1 cellular context compared by ENCODE assay signal in the genomic region with DNA sequence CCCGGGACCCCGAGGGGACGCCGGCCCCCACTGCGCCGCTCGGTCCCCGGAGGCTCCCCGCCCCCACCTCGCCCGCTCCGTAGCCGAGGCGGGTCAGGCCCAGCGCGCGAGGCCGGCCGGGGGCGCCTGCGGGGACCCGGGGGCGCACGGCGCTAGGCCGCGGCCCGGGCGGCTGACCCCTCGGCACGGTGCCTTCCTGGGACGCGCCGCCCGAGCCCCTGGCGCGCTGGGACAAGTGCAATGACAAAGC.
TF ChIP-seq lines count a peak whose summit lies in the region.

No MANE protein-coding gene starts in this region.

TF ChIP-seq in K562, 482 proteins besides CTCF, POLR2A, EP300 and RAD21 (continued from another document and continues in another):
- TF ChIP-seq, protein P1, sequence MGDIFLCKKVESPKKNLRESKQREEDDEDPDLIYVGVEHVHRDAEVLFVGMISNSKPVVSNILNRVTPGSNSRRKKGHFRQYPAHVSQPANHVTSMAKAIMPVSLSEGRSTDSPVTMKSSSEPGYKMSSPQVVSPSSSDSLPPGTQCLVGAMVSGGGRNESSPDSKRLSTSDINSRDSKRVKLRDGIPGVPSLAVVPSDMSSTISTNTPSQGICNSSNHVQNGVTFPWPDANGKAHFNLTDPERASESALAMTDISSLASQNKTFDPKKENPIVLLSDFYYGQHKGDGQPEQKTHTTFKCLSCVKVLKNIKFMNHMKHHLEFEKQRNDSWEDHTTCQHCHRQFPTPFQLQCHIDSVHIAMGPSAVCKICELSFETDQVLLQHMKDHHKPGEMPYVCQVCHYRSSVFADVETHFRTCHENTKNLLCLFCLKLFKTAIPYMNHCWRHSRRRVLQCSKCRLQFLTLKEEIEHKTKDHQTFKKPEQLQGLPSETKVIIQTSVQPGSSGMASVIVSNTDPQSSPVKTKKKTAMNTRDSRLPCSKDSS (IDR thresholded peaks at IDR 0.05; ENCODE audit: low read depth, partially characterized antibody), result no peak
- no peak for TF ChIP-seq MCM7 (IDR thresholded peaks at IDR 0.05)
- TF ChIP-seq, protein P2, sequence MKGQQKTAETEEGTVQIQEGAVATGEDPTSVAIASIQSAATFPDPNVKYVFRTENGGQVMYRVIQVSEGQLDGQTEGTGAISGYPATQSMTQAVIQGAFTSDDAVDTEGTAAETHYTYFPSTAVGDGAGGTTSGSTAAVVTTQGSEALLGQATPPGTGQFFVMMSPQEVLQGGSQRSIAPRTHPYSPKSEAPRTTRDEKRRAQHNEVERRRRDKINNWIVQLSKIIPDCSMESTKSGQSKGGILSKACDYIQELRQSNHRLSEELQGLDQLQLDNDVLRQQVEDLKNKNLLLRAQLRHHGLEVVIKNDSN (CRISPR knock-in tag; IDR thresholded peaks at IDR 0.05), result no peak
- TF ChIP-seq NR1H2 (CRISPR knock-in tag; IDR thresholded peaks at IDR 0.05), result no peak
- no peak for TF ChIP-seq BCL6 (CRISPR knock-in tag; IDR thresholded peaks at IDR 0.05)
- TF ChIP-seq, protein P3, sequence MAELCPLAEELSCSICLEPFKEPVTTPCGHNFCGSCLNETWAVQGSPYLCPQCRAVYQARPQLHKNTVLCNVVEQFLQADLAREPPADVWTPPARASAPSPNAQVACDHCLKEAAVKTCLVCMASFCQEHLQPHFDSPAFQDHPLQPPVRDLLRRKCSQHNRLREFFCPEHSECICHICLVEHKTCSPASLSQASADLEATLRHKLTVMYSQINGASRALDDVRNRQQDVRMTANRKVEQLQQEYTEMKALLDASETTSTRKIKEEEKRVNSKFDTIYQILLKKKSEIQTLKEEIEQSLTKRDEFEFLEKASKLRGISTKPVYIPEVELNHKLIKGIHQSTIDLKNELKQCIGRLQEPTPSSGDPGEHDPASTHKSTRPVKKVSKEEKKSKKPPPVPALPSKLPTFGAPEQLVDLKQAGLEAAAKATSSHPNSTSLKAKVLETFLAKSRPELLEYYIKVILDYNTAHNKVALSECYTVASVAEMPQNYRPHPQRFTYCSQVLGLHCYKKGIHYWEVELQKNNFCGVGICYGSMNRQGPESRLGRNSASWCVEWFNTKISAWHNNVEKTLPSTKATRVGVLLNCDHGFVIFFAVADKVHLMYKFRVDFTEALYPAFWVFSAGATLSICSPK (IDR thresholded peaks at IDR 0.05; ENCODE audit: borderline replicate concordance), result no peak
- no peak for TF ChIP-seq FOXK2 (conservative IDR thresholded peaks at IDR 0.05 in 1 of 2, IDR thresholded peaks at IDR 0.05 in 1 of 2; ENCODE audit: low read depth in 2 of 2)
- TF ChIP-seq, protein P4, sequence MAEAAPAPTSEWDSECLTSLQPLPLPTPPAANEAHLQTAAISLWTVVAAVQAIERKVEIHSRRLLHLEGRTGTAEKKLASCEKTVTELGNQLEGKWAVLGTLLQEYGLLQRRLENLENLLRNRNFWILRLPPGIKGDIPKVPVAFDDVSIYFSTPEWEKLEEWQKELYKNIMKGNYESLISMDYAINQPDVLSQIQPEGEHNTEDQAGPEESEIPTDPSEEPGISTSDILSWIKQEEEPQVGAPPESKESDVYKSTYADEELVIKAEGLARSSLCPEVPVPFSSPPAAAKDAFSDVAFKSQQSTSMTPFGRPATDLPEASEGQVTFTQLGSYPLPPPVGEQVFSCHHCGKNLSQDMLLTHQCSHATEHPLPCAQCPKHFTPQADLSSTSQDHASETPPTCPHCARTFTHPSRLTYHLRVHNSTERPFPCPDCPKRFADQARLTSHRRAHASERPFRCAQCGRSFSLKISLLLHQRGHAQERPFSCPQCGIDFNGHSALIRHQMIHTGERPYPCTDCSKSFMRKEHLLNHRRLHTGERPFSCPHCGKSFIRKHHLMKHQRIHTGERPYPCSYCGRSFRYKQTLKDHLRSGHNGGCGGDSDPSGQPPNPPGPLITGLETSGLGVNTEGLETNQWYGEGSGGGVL (CRISPR knock-in tag; IDR thresholded peaks at IDR 0.05), result no peak
- TF ChIP-seq HNRNPLL (IDR thresholded peaks at IDR 0.05; ENCODE audit: low read depth, low read length, poor library complexity, severe bottlenecking), result no peak
- no peak for TF ChIP-seq RBM25 (IDR thresholded peaks at IDR 0.05; ENCODE audit: low read depth, low read length, severe bottlenecking)
- TF ChIP-seq, protein P5, sequence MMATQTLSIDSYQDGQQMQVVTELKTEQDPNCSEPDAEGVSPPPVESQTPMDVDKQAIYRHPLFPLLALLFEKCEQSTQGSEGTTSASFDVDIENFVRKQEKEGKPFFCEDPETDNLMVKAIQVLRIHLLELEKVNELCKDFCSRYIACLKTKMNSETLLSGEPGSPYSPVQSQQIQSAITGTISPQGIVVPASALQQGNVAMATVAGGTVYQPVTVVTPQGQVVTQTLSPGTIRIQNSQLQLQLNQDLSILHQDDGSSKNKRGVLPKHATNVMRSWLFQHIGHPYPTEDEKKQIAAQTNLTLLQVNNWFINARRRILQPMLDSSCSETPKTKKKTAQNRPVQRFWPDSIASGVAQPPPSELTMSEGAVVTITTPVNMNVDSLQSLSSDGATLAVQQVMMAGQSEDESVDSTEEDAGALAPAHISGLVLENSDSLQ (IDR thresholded peaks at IDR 0.05), result no peak
- TF ChIP-seq SRSF1 (IDR thresholded peaks at IDR 0.05; ENCODE audit: low read depth, low read length), result no peak
- TF ChIP-seq, protein P6, sequence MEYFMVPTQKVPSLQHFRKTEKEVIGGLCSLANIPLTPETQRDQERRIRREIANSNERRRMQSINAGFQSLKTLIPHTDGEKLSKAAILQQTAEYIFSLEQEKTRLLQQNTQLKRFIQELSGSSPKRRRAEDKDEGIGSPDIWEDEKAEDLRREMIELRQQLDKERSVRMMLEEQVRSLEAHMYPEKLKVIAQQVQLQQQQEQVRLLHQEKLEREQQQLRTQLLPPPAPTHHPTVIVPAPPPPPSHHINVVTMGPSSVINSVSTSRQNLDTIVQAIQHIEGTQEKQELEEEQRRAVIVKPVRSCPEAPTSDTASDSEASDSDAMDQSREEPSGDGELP (CRISPR knock-in tag; IDR thresholded peaks at IDR 0.05; ENCODE audit: borderline replicate concordance), result no peak
- no peak for TF ChIP-seq SPI1 (IDR thresholded peaks at IDR 0.05; ENCODE audit: borderline replicate concordance, low read depth, low read length)
- no peak for TF ChIP-seq MIER1 (IDR thresholded peaks at IDR 0.05; ENCODE audit: low read depth)
- TF ChIP-seq NR2F6 (CRISPR knock-in tag; IDR thresholded peaks at IDR 0.05), result no peak
- TF ChIP-seq, protein P7, sequence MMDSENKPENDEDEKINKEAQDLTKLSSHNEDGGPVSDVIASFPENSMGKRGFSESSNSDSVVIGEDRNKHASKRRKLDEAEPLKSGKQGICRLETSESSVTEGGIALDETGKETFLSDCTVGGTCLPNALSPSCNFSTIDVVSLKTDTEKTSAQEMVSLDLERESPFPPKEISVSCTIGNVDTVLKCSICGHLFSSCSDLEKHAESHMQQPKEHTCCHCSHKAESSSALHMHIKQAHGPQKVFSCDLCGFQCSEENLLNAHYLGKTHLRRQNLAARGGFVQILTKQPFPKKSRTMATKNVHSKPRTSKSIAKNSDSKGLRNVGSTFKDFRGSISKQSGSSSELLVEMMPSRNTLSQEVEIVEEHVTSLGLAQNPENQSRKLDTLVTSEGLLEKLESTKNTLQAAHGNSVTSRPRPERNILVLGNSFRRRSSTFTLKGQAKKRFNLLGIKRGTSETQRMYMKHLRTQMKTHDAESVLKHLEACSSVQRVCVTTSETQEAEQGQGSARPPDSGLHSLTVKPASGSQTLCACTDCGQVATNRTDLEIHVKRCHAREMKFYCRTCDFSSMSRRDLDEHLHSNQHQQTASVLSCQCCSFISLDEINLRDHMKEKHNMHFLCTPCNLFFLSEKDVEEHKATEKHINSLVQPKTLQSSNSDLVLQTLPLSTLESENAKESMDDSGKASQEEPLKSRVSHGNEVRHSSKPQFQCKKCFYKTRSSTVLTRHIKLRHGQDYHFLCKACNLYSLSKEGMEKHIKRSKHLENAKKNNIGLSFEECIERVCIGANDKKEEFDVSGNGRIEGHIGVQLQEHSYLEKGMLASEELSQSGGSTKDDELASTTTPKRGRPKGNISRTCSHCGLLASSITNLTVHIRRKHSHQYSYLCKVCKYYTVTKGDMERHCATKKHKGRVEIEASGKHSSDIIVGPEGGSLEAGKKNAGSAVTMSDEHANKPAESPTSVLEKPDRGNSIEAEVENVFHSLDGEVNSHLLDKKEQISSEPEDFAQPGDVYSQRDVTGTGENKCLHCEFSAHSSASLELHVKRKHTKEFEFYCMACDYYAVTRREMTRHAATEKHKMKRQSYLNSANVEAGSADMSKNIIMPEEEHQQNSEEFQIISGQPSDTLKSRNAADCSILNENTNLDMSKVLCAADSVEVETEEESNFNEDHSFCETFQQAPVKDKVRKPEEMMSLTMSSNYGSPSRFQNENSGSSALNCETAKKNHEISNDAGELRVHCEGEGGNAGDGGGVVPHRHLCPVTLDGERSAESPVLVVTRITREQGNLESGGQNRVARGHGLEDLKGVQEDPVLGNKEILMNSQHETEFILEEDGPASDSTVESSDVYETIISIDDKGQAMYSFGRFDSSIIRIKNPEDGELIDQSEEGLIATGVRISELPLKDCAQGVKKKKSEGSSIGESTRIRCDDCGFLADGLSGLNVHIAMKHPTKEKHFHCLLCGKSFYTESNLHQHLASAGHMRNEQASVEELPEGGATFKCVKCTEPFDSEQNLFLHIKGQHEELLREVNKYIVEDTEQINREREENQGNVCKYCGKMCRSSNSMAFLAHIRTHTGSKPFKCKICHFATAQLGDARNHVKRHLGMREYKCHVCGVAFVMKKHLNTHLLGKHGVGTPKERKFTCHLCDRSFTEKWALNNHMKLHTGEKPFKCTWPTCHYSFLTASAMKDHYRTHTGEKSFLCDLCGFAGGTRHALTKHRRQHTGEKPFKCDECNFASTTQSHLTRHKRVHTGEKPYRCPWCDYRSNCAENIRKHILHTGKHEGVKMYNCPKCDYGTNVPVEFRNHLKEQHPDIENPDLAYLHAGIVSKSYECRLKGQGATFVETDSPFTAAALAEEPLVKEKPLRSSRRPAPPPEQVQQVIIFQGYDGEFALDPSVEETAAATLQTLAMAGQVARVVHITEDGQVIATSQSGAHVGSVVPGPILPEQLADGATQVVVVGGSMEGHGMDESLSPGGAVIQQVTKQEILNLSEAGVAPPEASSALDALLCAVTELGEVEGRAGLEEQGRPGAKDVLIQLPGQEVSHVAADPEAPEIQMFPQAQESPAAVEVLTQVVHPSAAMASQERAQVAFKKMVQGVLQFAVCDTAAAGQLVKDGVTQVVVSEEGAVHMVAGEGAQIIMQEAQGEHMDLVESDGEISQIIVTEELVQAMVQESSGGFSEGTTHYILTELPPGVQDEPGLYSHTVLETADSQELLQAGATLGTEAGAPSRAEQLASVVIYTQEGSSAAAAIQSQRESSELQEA (IDR thresholded peaks at IDR 0.05; ENCODE audit: low read depth), result no peak
- TF ChIP-seq CEBPB (tag; IDR thresholded peaks at IDR 0.05), result no peak
- peak; percentile 63 for TF ChIP-seq RBBP5 (IDR thresholded peaks at IDR 0.05; ENCODE audit: borderline replicate concordance, insufficient read depth, low read length, poor library complexity, severe bottlenecking)
- no peak for TF ChIP-seq CXXC5 (CRISPR knock-in tag; IDR thresholded peaks at IDR 0.05)
- no peak for TF ChIP-seq PYGO2 (tag; IDR thresholded peaks at IDR 0.05)
- no peak for TF ChIP-seq LARP7 (IDR thresholded peaks at IDR 0.05)
- TF ChIP-seq ZNF551 (CRISPR knock-in tag; IDR thresholded peaks at IDR 0.05), result no peak
- TF ChIP-seq PHTF2 (CRISPR knock-in tag; IDR thresholded peaks at IDR 0.05), result no peak
- no peak for TF ChIP-seq BRD4 (IDR thresholded peaks at IDR 0.05)
- no peak for TF ChIP-seq HIVEP1 (CRISPR knock-in tag; IDR thresholded peaks at IDR 0.05)
- TF ChIP-seq CBFA2T2 (conservative IDR thresholded peaks at IDR 0.05), result no peak
- TF ChIP-seq MYC (IDR thresholded peaks at IDR 0.05; ENCODE audit: low read depth, low read length), result no peak
- TF ChIP-seq MYC (CRISPR knock-in tag; IDR thresholded peaks at IDR 0.05; ENCODE audit: borderline replicate concordance, low read depth), result no peak
- TF ChIP-seq GABPB2 (CRISPR knock-in tag; conservative IDR thresholded peaks at IDR 0.05), result no peak
- TF ChIP-seq, protein P8, sequence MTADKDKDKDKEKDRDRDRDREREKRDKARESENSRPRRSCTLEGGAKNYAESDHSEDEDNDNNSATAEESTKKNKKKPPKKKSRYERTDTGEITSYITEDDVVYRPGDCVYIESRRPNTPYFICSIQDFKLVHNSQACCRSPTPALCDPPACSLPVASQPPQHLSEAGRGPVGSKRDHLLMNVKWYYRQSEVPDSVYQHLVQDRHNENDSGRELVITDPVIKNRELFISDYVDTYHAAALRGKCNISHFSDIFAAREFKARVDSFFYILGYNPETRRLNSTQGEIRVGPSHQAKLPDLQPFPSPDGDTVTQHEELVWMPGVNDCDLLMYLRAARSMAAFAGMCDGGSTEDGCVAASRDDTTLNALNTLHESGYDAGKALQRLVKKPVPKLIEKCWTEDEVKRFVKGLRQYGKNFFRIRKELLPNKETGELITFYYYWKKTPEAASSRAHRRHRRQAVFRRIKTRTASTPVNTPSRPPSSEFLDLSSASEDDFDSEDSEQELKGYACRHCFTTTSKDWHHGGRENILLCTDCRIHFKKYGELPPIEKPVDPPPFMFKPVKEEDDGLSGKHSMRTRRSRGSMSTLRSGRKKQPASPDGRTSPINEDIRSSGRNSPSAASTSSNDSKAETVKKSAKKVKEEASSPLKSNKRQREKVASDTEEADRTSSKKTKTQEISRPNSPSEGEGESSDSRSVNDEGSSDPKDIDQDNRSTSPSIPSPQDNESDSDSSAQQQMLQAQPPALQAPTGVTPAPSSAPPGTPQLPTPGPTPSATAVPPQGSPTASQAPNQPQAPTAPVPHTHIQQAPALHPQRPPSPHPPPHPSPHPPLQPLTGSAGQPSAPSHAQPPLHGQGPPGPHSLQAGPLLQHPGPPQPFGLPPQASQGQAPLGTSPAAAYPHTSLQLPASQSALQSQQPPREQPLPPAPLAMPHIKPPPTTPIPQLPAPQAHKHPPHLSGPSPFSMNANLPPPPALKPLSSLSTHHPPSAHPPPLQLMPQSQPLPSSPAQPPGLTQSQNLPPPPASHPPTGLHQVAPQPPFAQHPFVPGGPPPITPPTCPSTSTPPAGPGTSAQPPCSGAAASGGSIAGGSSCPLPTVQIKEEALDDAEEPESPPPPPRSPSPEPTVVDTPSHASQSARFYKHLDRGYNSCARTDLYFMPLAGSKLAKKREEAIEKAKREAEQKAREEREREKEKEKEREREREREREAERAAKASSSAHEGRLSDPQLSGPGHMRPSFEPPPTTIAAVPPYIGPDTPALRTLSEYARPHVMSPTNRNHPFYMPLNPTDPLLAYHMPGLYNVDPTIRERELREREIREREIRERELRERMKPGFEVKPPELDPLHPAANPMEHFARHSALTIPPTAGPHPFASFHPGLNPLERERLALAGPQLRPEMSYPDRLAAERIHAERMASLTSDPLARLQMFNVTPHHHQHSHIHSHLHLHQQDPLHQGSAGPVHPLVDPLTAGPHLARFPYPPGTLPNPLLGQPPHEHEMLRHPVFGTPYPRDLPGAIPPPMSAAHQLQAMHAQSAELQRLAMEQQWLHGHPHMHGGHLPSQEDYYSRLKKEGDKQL (CRISPR knock-in tag; IDR thresholded peaks at IDR 0.05; ENCODE audit: borderline replicate concordance), result no peak
- no peak for TF ChIP-seq ZSCAN32 (CRISPR knock-in tag; IDR thresholded peaks at IDR 0.05)
- no peak for TF ChIP-seq PML (IDR thresholded peaks at IDR 0.05; ENCODE audit: low read length)
- no peak for TF ChIP-seq NELFE (IDR thresholded peaks at IDR 0.05; ENCODE audit: insufficient read depth, insufficient read length)
- TF ChIP-seq ZNF134 (CRISPR knock-in tag; conservative IDR thresholded peaks at IDR 0.05), result no peak
- TF ChIP-seq PHF8 (IDR thresholded peaks at IDR 0.05; ENCODE audit: borderline replicate concordance, low read length), result peak; percentile 36; the same call in 1 of the 2 replicates
